In genomic region chr2:63050186-63050915, GRCh38 we compare ENCODE assay signal across 1 cellular context.
TF ChIP-seq lines count a peak whose summit lies in the region.

Gene OTX1, plus strand, starts transcription at chr2:63050830. Its CDS starts 2,161 bp downstream, at chr2:63052991.

TF ChIP-seq in HEK293, 187 proteins besides CTCF, POLR2A, EP300 and RAD21 (continued from another document):
- TF ChIP-seq ZBTB11 (tag by site-specific recombination; conservative IDR thresholded peaks at IDR 0.05; ENCODE audit: low read depth), result no peak
- no peak for TF ChIP-seq SCRT1 (tag by site-specific recombination; IDR thresholded peaks at IDR 0.05; ENCODE audit: borderline replicate concordance)
- TF ChIP-seq ZNF776 (tag by site-specific recombination; IDR thresholded peaks at IDR 0.05; ENCODE audit: borderline replicate concordance), result no peak
- TF ChIP-seq OSR2 (tag by site-specific recombination; IDR thresholded peaks at IDR 0.05), result no peak
- TF ChIP-seq ZNF626 (tag by site-specific recombination; IDR thresholded peaks at IDR 0.05), result no peak
- peak; percentile 37; the same call in 1 of the 2 replicates for TF ChIP-seq ZNF843 (tag by site-specific recombination; IDR thresholded peaks at IDR 0.05)
- no peak for TF ChIP-seq ZNF362 (tag by site-specific recombination; IDR thresholded peaks at IDR 0.05)
- TF ChIP-seq REST (tag by site-specific recombination; IDR thresholded peaks at IDR 0.05), result no peak
- TF ChIP-seq ZNF266 (tag by site-specific recombination; IDR thresholded peaks at IDR 0.05; ENCODE audit: low read depth), result no peak
- no peak for TF ChIP-seq ZBTB21 (tag by site-specific recombination; IDR thresholded peaks at IDR 0.05)
- no peak for TF ChIP-seq ZNF426 (tag by site-specific recombination; IDR thresholded peaks at IDR 0.05)
- TF ChIP-seq PATZ1 (tag by site-specific recombination; IDR thresholded peaks at IDR 0.05), result peak; percentile 74
- no peak for TF ChIP-seq ZNF423 (tag by site-specific recombination; IDR thresholded peaks at IDR 0.05)
- no peak for TF ChIP-seq MZF1 (tag by site-specific recombination; IDR thresholded peaks at IDR 0.05; ENCODE audit: borderline replicate concordance)
- no peak for TF ChIP-seq ZNF280C (tag by site-specific recombination; IDR thresholded peaks at IDR 0.05)
- no peak for TF ChIP-seq ZNF571 (tag by site-specific recombination; IDR thresholded peaks at IDR 0.05)
- TF ChIP-seq ZBTB7A (tag by site-specific recombination; IDR thresholded peaks at IDR 0.05; ENCODE audit: low read depth), result no peak
- TF ChIP-seq ZNF791 (tag by site-specific recombination; IDR thresholded peaks at IDR 0.05), result no peak
- no peak for TF ChIP-seq ZNF610 (tag by site-specific recombination; IDR thresholded peaks at IDR 0.05; ENCODE audit: borderline replicate concordance)
- TF ChIP-seq ZNF777 (tag by site-specific recombination; IDR thresholded peaks at IDR 0.05; ENCODE audit: borderline replicate concordance), result no peak
- TF ChIP-seq SALL2 (tag by site-specific recombination; IDR thresholded peaks at IDR 0.05; ENCODE audit: borderline replicate concordance), result no peak
- TF ChIP-seq INSM2 (tag by site-specific recombination; IDR thresholded peaks at IDR 0.05), result peak; percentile 27; the same call in 1 of the 2 replicates
- no peak for TF ChIP-seq YY2 (tag by site-specific recombination; IDR thresholded peaks at IDR 0.05)
- TF ChIP-seq ZFP69B (tag by site-specific recombination; IDR thresholded peaks at IDR 0.05), result no peak
- peak; percentile 58 for TF ChIP-seq ZNF629 (tag by site-specific recombination; IDR thresholded peaks at IDR 0.05)
- TF ChIP-seq PRDM6 (tag by site-specific recombination; IDR thresholded peaks at IDR 0.05), result no peak
- TF ChIP-seq ZNF645 (tag by site-specific recombination; IDR thresholded peaks at IDR 0.05), result no peak
- TF ChIP-seq PRDM1 (tag by site-specific recombination; IDR thresholded peaks at IDR 0.05), result no peak
- TF ChIP-seq ZFP3 (tag by site-specific recombination; IDR thresholded peaks at IDR 0.05; ENCODE audit: low read depth), result no peak
- TF ChIP-seq KLF1 (tag by site-specific recombination; IDR thresholded peaks at IDR 0.05), result peak; percentile 40; the same call in 1 of the 2 replicates
- TF ChIP-seq PRDM10 (tag by site-specific recombination; IDR thresholded peaks at IDR 0.05), result no peak
- TF ChIP-seq ZIC2 (tag by site-specific recombination; IDR thresholded peaks at IDR 0.05), result no peak
- no peak for TF ChIP-seq ZNF623 (tag by site-specific recombination; IDR thresholded peaks at IDR 0.05)
- TF ChIP-seq ZNF404 (tag by site-specific recombination; IDR thresholded peaks at IDR 0.05), result no peak
- TF ChIP-seq TRIM28 (IDR thresholded peaks at IDR 0.05; ENCODE audit: borderline replicate concordance, low read length), result no peak
- no peak for TF ChIP-seq ZNF19 (tag by site-specific recombination; IDR thresholded peaks at IDR 0.05; ENCODE audit: low read depth)
- no peak for TF ChIP-seq ZNF529 (tag by site-specific recombination; IDR thresholded peaks at IDR 0.05; ENCODE audit: insufficient replicate concordance)
- no peak; the same call in 1 of the 2 replicates for TF ChIP-seq GLIS1 (tag by site-specific recombination; IDR thresholded peaks at IDR 0.05)
- no peak for TF ChIP-seq ZNF433 (tag by site-specific recombination; IDR thresholded peaks at IDR 0.05; ENCODE audit: low read depth)
- TF ChIP-seq WT1 (tag by site-specific recombination; IDR thresholded peaks at IDR 0.05), result peak; percentile 67; the same call in 1 of the 2 replicates
TF ChIP-seq in HEK293: peak in this region for 32.
